Comparison of ENCODE assay signal across 12 cellular contexts in genomic region chr3:26307805-26308204, GRCh38.
"Had no signal": no experiment of that assay in that cellular context is flagged by ENCODE, and none has a peak within 500 bp of the region (broad histone marks: within the 10 kb centered on the region; RNA-seq: fewer than 3 reads in every experiment).

No MANE protein-coding gene starts in this region.

- H3K4me3 ChIP-seq: heart left ventricle, right lobe of liver, testis, tibial nerve had no signal

- H3K27ac ChIP-seq: heart left ventricle, right lobe of liver, testis, tibial nerve had no signal

- H3K36me3 ChIP-seq: heart left ventricle, right lobe of liver, tibial nerve had no signal

- H3K9me3 ChIP-seq: right lobe of liver, testis, tibial nerve had no signal

- DNase-seq: cerebellar nuclear complex; dermis blood vessel endothelial cell; effector CD4-positive, alpha-beta T cell; foreskin melanocyte; heart left ventricle; kidney; left cardiac atrium; natural killer cell; right lobe of liver; stimulated activated CD4-positive, alpha-beta T cell treated with anti-CD3 and anti-CD28 coated beads, Interleukin-4, amount 100 ng/mL, for 1 hour; testis had no signal

- H3K27me3 ChIP-seq: heart left ventricle, right lobe of liver, testis, tibial nerve had no signal

- H3K4me1 ChIP-seq: right lobe of liver, testis, tibial nerve had no signal
